ENCODE assay signal across 17 cellular contexts in genomic region chr11:119403021-119403420, GRCh38. TPM values are rescaled to one million over a fixed set of nuclear protein-coding genes. Genes with fewer than 3 reads are reported as not detected.
"Had no signal": no experiment of that assay in that cellular context is flagged by ENCODE, and none has a peak within 500 bp of the region (broad histone marks: within the 10 kb centered on the region; RNA-seq: fewer than 3 reads in every experiment).

No MANE protein-coding gene starts in this region.

- H3K27ac Mint-ChIP-seq: activated CD4-positive, alpha-beta memory T cell treated with anti-CD3 and anti-CD28 coated beads, Interleukin-2, amount 10 ng/mL, durations not matched to agents 7 days and 5 days; activated T-cell treated with anti-CD3 and anti-CD28 coated beads, Interleukin-2, amount 50 U/mL, for 24 hours; naive B cell; T-helper 17 cell; type B pancreatic cell; WTC11 had no signal

- H3K4me3 Mint-ChIP-seq: activated CD4-positive, alpha-beta memory T cell treated with anti-CD3 and anti-CD28 coated beads, Interleukin-2, amount 10 ng/mL, durations not matched to agents 7 days and 5 days; activated T-cell treated with anti-CD3 and anti-CD28 coated beads, Interleukin-2, amount 50 U/mL, for 24 hours; naive B cell; T-helper 17 cell; type B pancreatic cell; WTC11 had no signal

- ATAC-seq: lower lobe of right lung; pancreas; stimulated activated naive CD8-positive, alpha-beta T cell treated with anti-CD3 and anti-CD28 coated beads, Interleukin-15, Interleukin-2, amounts not matched to agents 100 U/mL and 50 U/mL, for 24 hours; T-helper 17 cell; WTC11 had no signal

- H3K27me3 Mint-ChIP-seq: T-helper 17 cell, type B pancreatic cell had no signal

- DNase-seq: activated CD4-positive, alpha-beta memory T cell treated with anti-CD3 and anti-CD28 coated beads, Interleukin-2, amount 10 ng/mL, durations not matched to agents 7 days and 5 days; activated CD4-positive, alpha-beta T cell treated with anti-CD3 and anti-CD28 coated beads for 4 hours; activated naive CD4-positive, alpha-beta T cell treated with anti-CD3 and anti-CD28 coated beads, Interleukin-2, amount 50 U/mL, for 16 hours; activated T-cell treated with anti-CD3 and anti-CD28 coated beads, Interleukin-2, amount 50 U/mL, for 24 hours; adrenal gland; erythroblast; hypothalamus; kidney; lower lobe of right lung; midbrain; naive B cell; pancreas; stimulated activated naive CD8-positive, alpha-beta T cell treated with anti-CD3 and anti-CD28 coated beads, Interleukin-15, Interleukin-2, amounts not matched to agents 100 U/mL and 50 U/mL, for 24 hours; T-helper 17 cell had no signal

- H3K4me1 Mint-ChIP-seq: activated CD4-positive, alpha-beta memory T cell treated with anti-CD3 and anti-CD28 coated beads, Interleukin-2, amount 10 ng/mL, durations not matched to agents 7 days and 5 days; naive B cell had no signal

- H3K36me3 Mint-ChIP-seq: type B pancreatic cell had no signal

RNA-seq across cellular contexts. Expression of gene MFRP, which starts 56.5 kb away (rescaled TPM):
- total RNA-seq: activated CD4-positive, alpha-beta memory T cell treated with anti-CD3 and anti-CD28 coated beads, Interleukin-2, amount 10 ng/mL, durations not matched to agents 7 days and 5 days; cardiac septum; kidney; lower lobe of right lung; pancreas; T-helper 17 cell; WTC11 had no signal
